Comparison of ENCODE assay signal across 1 cellular context in genomic region chr19:36850646-36851442, GRCh38.
TF ChIP-seq lines count a peak whose summit lies in the region.

TSS of gene ZNF345 (plus strand) at chr19:36850876. CDS start at chr19:36876831, 25,955 bp downstream.

TF ChIP-seq in HepG2, 621 proteins besides CTCF, POLR2A, EP300 and RAD21 (continued from another document and continues in another):
- TF ChIP-seq ZNF646 (CRISPR knock-in tag; IDR thresholded peaks at IDR 0.05) (peak; percentile 91), PLSCR1 (CRISPR knock-in tag; IDR thresholded peaks at IDR 0.05; ENCODE audit: borderline replicate concordance) (no peak), ZHX1 (CRISPR knock-in tag; IDR thresholded peaks at IDR 0.05; ENCODE audit: low read depth) (no peak), ZNF607 (CRISPR knock-in tag; IDR thresholded peaks at IDR 0.05; ENCODE audit: borderline replicate concordance) (no peak), NR2F2 (IDR thresholded peaks at IDR 0.05; ENCODE audit: borderline replicate concordance, low read depth) (no peak), MXD1 (CRISPR knock-in tag; IDR thresholded peaks at IDR 0.05) (peak; percentile 25; the same call in 1 of the 2 replicates), ZNF343 (CRISPR knock-in tag; IDR thresholded peaks at IDR 0.05) (no peak), ZNF24 (IDR thresholded peaks at IDR 0.05) (no peak), ZFP36L1 (CRISPR knock-in tag; IDR thresholded peaks at IDR 0.05) (no peak), ASH2L (IDR thresholded peaks at IDR 0.05; ENCODE audit: insufficient read length, low read depth, low read length) (peak; percentile 77), PRDM10 (CRISPR knock-in tag; IDR thresholded peaks at IDR 0.05; ENCODE audit: low read depth) (no peak), ZSCAN12 (CRISPR knock-in tag; IDR thresholded peaks at IDR 0.05) (no peak), HOXA3 (CRISPR knock-in tag; IDR thresholded peaks at IDR 0.05) (peak; percentile 53; the same call in 1 of the 2 replicates), ZNF274 (CRISPR knock-in tag; IDR thresholded peaks at IDR 0.05) (no peak), TRIM22 (IDR thresholded peaks at IDR 0.05) (no peak), HMG20B (CRISPR knock-in tag; conservative IDR thresholded peaks at IDR 0.05) (no peak), ZNF362 (CRISPR knock-in tag; IDR thresholded peaks at IDR 0.05; ENCODE audit: borderline replicate concordance) (no peak), NKX3-1 (CRISPR knock-in tag; IDR thresholded peaks at IDR 0.05) (no peak), ZNF354B (CRISPR knock-in tag; IDR thresholded peaks at IDR 0.05) (no peak), ZNF414 (CRISPR knock-in tag; IDR thresholded peaks at IDR 0.05) (no peak), IKZF1 (IDR thresholded peaks at IDR 0.05) (no peak), FOXO1 (CRISPR knock-in tag; IDR thresholded peaks at IDR 0.05) (no peak), ZNF740 (CRISPR knock-in tag; IDR thresholded peaks at IDR 0.05) (no peak), SIN3A (IDR thresholded peaks at IDR 0.05; ENCODE audit: borderline replicate concordance, low read depth, low read length) (peak; percentile 73; the same call in 1 of the 2 replicates), MYC (CRISPR knock-in tag; IDR thresholded peaks at IDR 0.05; ENCODE audit: borderline replicate concordance) (no peak), SIX1 (CRISPR knock-in tag; IDR thresholded peaks at IDR 0.05; ENCODE audit: borderline replicate concordance) (no peak), FOXO4 (CRISPR knock-in tag; conservative IDR thresholded peaks at IDR 0.05) (no peak), HHEX (CRISPR knock-in tag; IDR thresholded peaks at IDR 0.05) (no peak), DDIT3 (CRISPR knock-in tag; IDR thresholded peaks at IDR 0.05) (no peak), FLYWCH1 (CRISPR knock-in tag; IDR thresholded peaks at IDR 0.05) (0 out of 2 replicates have a peak, but pooled peaks have one; percentile 35), MEIS1 (CRISPR knock-in tag; IDR thresholded peaks at IDR 0.05; ENCODE audit: borderline replicate concordance) (peak; percentile 77; the same call in 1 of the 2 replicates), ZFP62 (CRISPR knock-in tag; IDR thresholded peaks at IDR 0.05) (no peak), HDAC1 (CRISPR knock-in tag; IDR thresholded peaks at IDR 0.05) (peak; percentile 68), SMYD3 (CRISPR knock-in tag; IDR thresholded peaks at IDR 0.05) (no peak), ZNF879 (CRISPR knock-in tag; IDR thresholded peaks at IDR 0.05) (no peak), MNT (IDR thresholded peaks at IDR 0.05) (no peak), ZNF674 (CRISPR knock-in tag; IDR thresholded peaks at IDR 0.05; ENCODE audit: low read depth) (no peak)
